In genomic region chr15:82530606-82531379, GRCh38 we compare ENCODE assay signal across 1 cellular context.
A peak's percentile ranks its signal among the peaks of the same experiment; 100 is the strongest.
TF ChIP-seq lines count a peak whose summit lies in the region.

No MANE protein-coding gene starts in this region.

TF ChIP-seq in K562, 482 proteins besides CTCF, POLR2A, EP300 and RAD21 (continued from another document):
- TF ChIP-seq THRA (IDR thresholded peaks at IDR 0.05) (no peak), CGGBP1 (CRISPR knock-in tag; IDR thresholded peaks at IDR 0.05) (no peak), ZNF280B (CRISPR knock-in tag; IDR thresholded peaks at IDR 0.05) (no peak), AFF1 (IDR thresholded peaks at IDR 0.05; ENCODE audit: low read depth in 1 of 2, partially characterized antibody in 2 of 2) (peak in 1 of 2 experiments; percentile 38), ZNF785 (CRISPR knock-in tag; IDR thresholded peaks at IDR 0.05) (no peak), SMC3 (conservative IDR thresholded peaks at IDR 0.05; ENCODE audit: insufficient read depth, low read depth, low read length) (peak; percentile 43), NR1H2 (CRISPR knock-in tag; IDR thresholded peaks at IDR 0.05) (no peak), CTBP1 (IDR thresholded peaks at IDR 0.05; ENCODE audit: borderline replicate concordance) (peak; percentile 50; the same call in 1 of the 2 replicates), GMEB1 (CRISPR knock-in tag; IDR thresholded peaks at IDR 0.05) (no peak), USF1 (CRISPR knock-in tag; IDR thresholded peaks at IDR 0.05) (0 out of 2 replicates have a peak, but pooled peaks have one; percentile 28), PBX2 (CRISPR knock-in tag; IDR thresholded peaks at IDR 0.05; ENCODE audit: low read depth) (no peak), PBX2 (tag; conservative IDR thresholded peaks at IDR 0.05; ENCODE audit: low read depth) (no peak), TBP (optimal IDR thresholded peaks at IDR 0.05; ENCODE audit: low read depth, low read length) (no peak), TOE1 (IDR thresholded peaks at IDR 0.05; ENCODE audit: borderline replicate concordance) (peak; percentile 58), TOE1 (CRISPR knock-in tag; IDR thresholded peaks at IDR 0.05; ENCODE audit: borderline replicate concordance, low read depth) (no peak), RAD51 (IDR thresholded peaks at IDR 0.05; ENCODE audit: borderline replicate concordance, low read depth) (no peak), ZFP1 (CRISPR knock-in tag; IDR thresholded peaks at IDR 0.05) (no peak), POLR2G (IDR thresholded peaks at IDR 0.05; ENCODE audit: low read depth, low read length) (no peak), CHD1 (IDR thresholded peaks at IDR 0.05; ENCODE audit: low read length) (no peak), CTCFL (IDR thresholded peaks at IDR 0.05; ENCODE audit: borderline replicate concordance, insufficient read depth, low read depth, low read length, poor library complexity, severe bottlenecking) (peak; percentile 28), CBX2 (IDR thresholded peaks at IDR 0.05; ENCODE audit: insufficient read depth, low read length, poor library complexity, severe bottlenecking) (no peak), E2F8 (IDR thresholded peaks at IDR 0.05; ENCODE audit: low read depth, partially characterized antibody) (peak; percentile 49), ZNF24 (IDR thresholded peaks at IDR 0.05) (no peak)
